Comparison of ENCODE assay signal across 23 cellular contexts in genomic region chr4:82893942-82894341, GRCh38. TPM values are rescaled to one million over a fixed set of nuclear protein-coding genes. Genes with fewer than 3 reads are reported as not detected.
DNase-seq lines count a peak whose midpoint lies in the region; ATAC-seq and TF ChIP-seq lines count a peak whose summit lies in the region.
"Had no signal": no experiment of that assay in that cellular context is flagged by ENCODE, and none has a peak within 500 bp of the region (broad histone marks: within the 10 kb centered on the region; RNA-seq: fewer than 3 reads in every experiment).

No MANE protein-coding gene starts in this region.

- H3K4me1 ChIP-seq in HUES48 (ENCODE audit: control insufficient read depth, insufficient read depth, low read length): peaks cover 3% of the 10 kb centered on the region

- peak overlapping the region; percentile 59 for H3K27ac ChIP-seq in HUES48 (ENCODE audit: low read depth, low read length)
- H3K27ac ChIP-seq: heart right ventricle, pancreas had no signal

- DNase-seq in AG10803 (ENCODE audit: low read depth): peak; percentile 54
- peak; percentile 34 for DNase-seq in choroid plexus epithelial cell (ENCODE audit: low read depth)
- DNase-seq in naive thymus-derived CD8-positive, alpha-beta T cell: no peak
- no peak for DNase-seq in NCI-H1092 (lab: John Stamatoyannopoulos, UW)
- no peak for DNase-seq in stimulated activated CD4-positive, alpha-beta T cell treated with anti-CD3 and anti-CD28 coated beads, Interleukin-4, amount 100 ng/mL, for 1 hour
- DNase-seq: activated CD4-positive, alpha-beta memory T cell treated with anti-CD3 and anti-CD28 coated beads, Interleukin-2, amount 10 ng/mL, durations not matched to agents 7 days and 5 days; activated CD4-positive, CD25-positive, alpha-beta regulatory T cell treated with anti-CD3 and anti-CD28 coated beads, Interleukin-2, amount 50 U/mL, for 72 hours; activated gamma-delta T cell; activated T-cell treated with anti-CD3 and anti-CD28 coated beads for 4 hours; amygdala; cortex of kidney; heart right ventricle; KBM-7; NCI-H146; NCI-H524; pancreas; PC-3; right cardiac atrium; Right ventricle myocardium superior had no signal

- no peaks in the 10 kb centered on the region for H3K27me3 ChIP-seq in HUES48 (ENCODE audit: control insufficient read depth, insufficient read depth, low read length)
- H3K27me3 ChIP-seq: heart right ventricle, pancreas had no signal

- H3K9ac ChIP-seq in HUES48 (ENCODE audit: low read depth, low read length): no peak overlapping the region

- peak overlapping the region in 2 of 3 experiments; percentile 45 to 52 for H3K27ac Mint-ChIP-seq in nephron
- peak overlapping the region in 3 of 10 donors; percentile 36 to 51 (median 47) for H3K27ac Mint-ChIP-seq in naive thymus-derived CD8-positive, alpha-beta T cell
- H3K27ac Mint-ChIP-seq: activated CD4-positive, alpha-beta memory T cell treated with anti-CD3 and anti-CD28 coated beads, Interleukin-2, amount 10 ng/mL, durations not matched to agents 7 days and 5 days; stimulated activated naive CD8-positive, alpha-beta T cell treated with anti-CD3 and anti-CD28 coated beads, Interleukin-15, Interleukin-2, amounts not matched to agents 100 ng/mL and 50 ng/mL, for 24 hours had no signal

- no peak overlapping the region for H3K4me3 ChIP-seq in AG10803 (ENCODE audit: low read length)
- H3K4me3 ChIP-seq in HUES48 (ENCODE audit: low read depth, low read length): no peak overlapping the region
- H3K4me3 ChIP-seq in choroid plexus epithelial cell (ENCODE audit: low read depth, low read length): no peak overlapping the region
- H3K4me3 ChIP-seq: heart right ventricle, pancreas had no signal

- H3K36me3 ChIP-seq in HUES48 (ENCODE audit: control insufficient read depth, insufficient read depth, low read length): peaks cover 59% of the 10 kb centered on the region

- POLR2A ChIA-PET in naive thymus-derived CD8-positive, alpha-beta T cell (lab: Charles Lee): no interaction called here

- no peaks in the 10 kb centered on the region for H3K9me3 Mint-ChIP-seq in nephron
- no peaks in the 10 kb centered on the region for H3K9me3 Mint-ChIP-seq in naive thymus-derived CD8-positive, alpha-beta T cell
- H3K9me3 Mint-ChIP-seq: activated CD4-positive, alpha-beta memory T cell treated with anti-CD3 and anti-CD28 coated beads, Interleukin-2, amount 10 ng/mL, durations not matched to agents 7 days and 5 days; stimulated activated naive CD8-positive, alpha-beta T cell treated with anti-CD3 and anti-CD28 coated beads, Interleukin-15, Interleukin-2, amounts not matched to agents 100 ng/mL and 50 ng/mL, for 24 hours had no signal

- H3K36me3 Mint-ChIP-seq in nephron (ENCODE audit: low read depth): peaks cover 26% of the 10 kb centered on the region
- H3K36me3 Mint-ChIP-seq in naive thymus-derived CD8-positive, alpha-beta T cell: peaks cover 5 to 38% (median 14%) of the 10 kb centered on the region in 3 donors

- H3K4me1 Mint-ChIP-seq in nephron: peaks cover 39% of the 10 kb centered on the region
- peaks cover 14 to 41% (median 28%) of the 10 kb centered on the region in 4 donors for H3K4me1 Mint-ChIP-seq in naive thymus-derived CD8-positive, alpha-beta T cell

- H3K4me3 Mint-ChIP-seq in nephron: peak overlapping the region in 2 of 3 experiments; percentile 9 to 50
- H3K4me3 Mint-ChIP-seq in naive thymus-derived CD8-positive, alpha-beta T cell: no peak overlapping the region
- H3K4me3 Mint-ChIP-seq: activated CD4-positive, alpha-beta memory T cell treated with anti-CD3 and anti-CD28 coated beads, Interleukin-2, amount 10 ng/mL, durations not matched to agents 7 days and 5 days; stimulated activated naive CD8-positive, alpha-beta T cell treated with anti-CD3 and anti-CD28 coated beads, Interleukin-15, Interleukin-2, amounts not matched to agents 100 ng/mL and 50 ng/mL, for 24 hours had no signal

- TF ChIP-seq CTCF in AG10803 (conservative IDR thresholded peaks at IDR 0.05; ENCODE audit: low read length): no peak
- no peak for TF ChIP-seq CTCF in choroid plexus epithelial cell (conservative IDR thresholded peaks at IDR 0.05; ENCODE audit: low read depth, low read length)
- no peak for TF ChIP-seq CTCF in nephron (IDR thresholded peaks at IDR 0.05; ENCODE audit: unreplicated experiment in 3 of 3)

- no peaks in the 10 kb centered on the region for H3K9me3 ChIP-seq in HUES48 (ENCODE audit: control insufficient read depth, insufficient read depth, low read length)
- H3K9me3 ChIP-seq: heart right ventricle, pancreas had no signal

- H3K27me3 Mint-ChIP-seq in nephron (ENCODE audit: low read depth): no peaks in the 10 kb centered on the region
- no peaks in the 10 kb centered on the region for H3K27me3 Mint-ChIP-seq in naive thymus-derived CD8-positive, alpha-beta T cell
- H3K27me3 Mint-ChIP-seq: activated CD4-positive, alpha-beta memory T cell treated with anti-CD3 and anti-CD28 coated beads, Interleukin-2, amount 10 ng/mL, durations not matched to agents 7 days and 5 days; stimulated activated naive CD8-positive, alpha-beta T cell treated with anti-CD3 and anti-CD28 coated beads, Interleukin-15, Interleukin-2, amounts not matched to agents 100 ng/mL and 50 ng/mL, for 24 hours had no signal

- no peak for ATAC-seq in naive thymus-derived CD8-positive, alpha-beta T cell
- ATAC-seq: heart right ventricle, left lobe of liver, pancreas, PC-3, right cardiac atrium had no signal

RNA-seq across cellular contexts. Expression of gene SEC31A, which starts 3.0 kb away (rescaled TPM):
- total RNA-seq in naive thymus-derived CD8-positive, alpha-beta T cell: 100 to 1,000 TPM; 130 to 145 TPM
- polyA plus RNA-seq in naive thymus-derived CD8-positive, alpha-beta T cell: 100 to 1,000 TPM; 101 to 131 (median 112) TPM

RNA-seq across cellular contexts. Expression of gene THAP9, which starts 6.6 kb away (rescaled TPM):
- 1 to 10 TPM; 4.1 to 6.0 TPM for total RNA-seq in naive thymus-derived CD8-positive, alpha-beta T cell
- polyA plus RNA-seq in naive thymus-derived CD8-positive, alpha-beta T cell: 1 to 10 TPM; 1.6 to 2.9 (median 1.7) TPM

Comparison
In these comparisons a context has a peak if more than half of its experiments do, and no peak if none do; other contexts are left out.
1. DNase-seq: peak in AG10803 (single experiment) and choroid plexus epithelial cell (single experiment); none in naive thymus-derived CD8-positive, alpha-beta T cell (0 of 10), NCI-H1092 (single experiment) and stimulated activated CD4-positive, alpha-beta T cell treated with anti-CD3 and anti-CD28 coated beads, Interleukin-4, amount 100 ng/mL, for 1 hour (single experiment).
2. H3K4me3 Mint-ChIP-seq: peak in nephron (2 of 3); none in naive thymus-derived CD8-positive, alpha-beta T cell (0 of 10).